Comparison of ENCODE assay signal across 4 cellular contexts in genomic region chr12:83321971-83322370, GRCh38.
"Had no signal": no experiment of that assay in that cellular context is flagged by ENCODE, and none has a peak within 500 bp of the region (broad histone marks: within the 10 kb centered on the region; RNA-seq: fewer than 3 reads in every experiment).

No MANE protein-coding gene starts in this region.

- H2AFZ ChIP-seq: GM23338 had no signal

- DNase-seq: H9, HCEC 1CT, IMR-90 had no signal

- H3K4me2 ChIP-seq: GM23338 had no signal

- H3K4me3 ChIP-seq: GM23338 had no signal

- ATAC-seq: GM23338 had no signal
